In the genomic region with DNA sequence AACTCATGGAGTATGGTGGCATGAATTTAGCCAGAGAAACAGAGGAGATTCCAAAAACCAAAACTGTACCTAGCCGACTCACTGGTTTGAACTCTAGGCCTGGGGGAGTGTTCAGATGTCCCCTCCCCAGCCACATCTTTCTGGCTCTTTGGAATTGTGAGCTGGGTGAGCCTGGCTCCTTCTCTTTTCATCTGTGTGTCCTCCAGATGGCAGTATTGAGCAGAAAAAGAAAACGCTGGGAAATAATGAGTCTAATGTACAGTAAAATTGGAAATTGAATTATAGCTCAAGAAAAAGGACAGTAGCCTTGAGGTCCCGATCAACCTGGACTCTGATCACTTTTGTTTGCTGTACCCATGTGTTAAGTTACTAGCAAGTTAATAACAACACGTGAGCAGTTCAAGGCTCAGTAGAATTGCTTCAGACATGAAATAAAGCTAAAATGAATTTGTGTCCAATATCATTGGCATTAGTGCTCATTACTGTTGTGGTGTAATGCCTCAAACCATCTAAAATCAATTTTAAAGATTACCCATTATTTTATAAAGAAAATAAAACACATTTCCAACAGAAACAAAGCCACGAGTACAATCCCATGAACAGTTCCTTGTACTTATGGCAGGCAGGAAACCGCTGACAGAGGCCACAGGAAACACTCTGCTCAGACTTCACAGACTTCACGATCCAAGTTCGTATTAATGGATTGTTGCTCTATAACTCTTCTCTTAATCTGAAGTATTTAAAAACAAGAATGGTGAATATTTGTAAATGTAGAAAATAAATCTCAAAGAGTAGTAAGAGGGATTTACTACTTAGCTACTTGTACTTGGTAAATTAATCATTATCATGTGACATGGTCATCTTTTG, we compare ENCODE assay signal across 8 cellular contexts.
A peak's percentile ranks its signal among the peaks of the same experiment; 100 is the strongest.
DNase-seq lines count a peak whose midpoint lies in the region; ATAC-seq lines count a peak whose summit lies in the region.

No MANE protein-coding gene starts in this region.

- H3K36me3 Mint-ChIP-seq in activated CD4-positive, alpha-beta T cell treated with anti-CD3 and anti-CD28 coated beads, Interleukin-2, amount 10 ng/mL, durations not matched to agents 7 days and 5 days (ENCODE audit: low read depth): peaks cover 26% of the 10 kb centered on the region

- H3K27ac Mint-ChIP-seq in activated CD4-positive, alpha-beta T cell treated with anti-CD3 and anti-CD28 coated beads, Interleukin-2, amount 10 ng/mL, durations not matched to agents 7 days and 5 days: no peak overlapping the region

- ATAC-seq in GM18861 (IDR thresholded peaks at IDR 0.05; ENCODE audit: unreplicated experiment) (no peak), GM21619 (IDR thresholded peaks at IDR 0.05; ENCODE audit: unreplicated experiment) (no peak)

- H3K4me1 Mint-ChIP-seq in activated CD4-positive, alpha-beta T cell treated with anti-CD3 and anti-CD28 coated beads, Interleukin-2, amount 10 ng/mL, durations not matched to agents 7 days and 5 days: peaks cover 18% of the 10 kb centered on the region

- POLR2A ChIA-PET in activated CD4-positive, alpha-beta T cell treated with anti-CD3 and anti-CD28 coated beads, Interleukin-2, amount 10 ng/mL, durations not matched to agents 7 days and 5 days (lab: Charles Lee): no interaction called here

- peak; percentile 87 for DNase-seq in DMS53 (lab: John Stamatoyannopoulos, UW)
- peak; percentile 29 for DNase-seq in HCEC 1CT
- DNase-seq in NCI-H226: peak; percentile 44
- peak; percentile 56 for DNase-seq in activated CD4-positive, alpha-beta T cell treated with anti-CD3 and anti-CD28 coated beads, Interleukin-2, amount 10 ng/mL, durations not matched to agents 7 days and 5 days
- peak; percentile 70 for DNase-seq in globus pallidus (ENCODE audit: low spot score)
- DNase-seq in putamen (ENCODE audit: low spot score): peak; percentile 62

- no peaks in the 10 kb centered on the region for H3K9me3 Mint-ChIP-seq in activated CD4-positive, alpha-beta T cell treated with anti-CD3 and anti-CD28 coated beads, Interleukin-2, amount 10 ng/mL, durations not matched to agents 7 days and 5 days

- H3K27me3 Mint-ChIP-seq in activated CD4-positive, alpha-beta T cell treated with anti-CD3 and anti-CD28 coated beads, Interleukin-2, amount 10 ng/mL, durations not matched to agents 7 days and 5 days: peaks cover 2% of the 10 kb centered on the region

- CTCF ChIA-PET in activated CD4-positive, alpha-beta T cell treated with anti-CD3 and anti-CD28 coated beads, Interleukin-2, amount 10 ng/mL, durations not matched to agents 7 days and 5 days (lab: Charles Lee): interaction anchor here (0.7 to 1.7 kb wide), 17 partner anchors 13 to 791 kb away, joined by 3 to 5 read pairs (median 3); partner anchors contain the start of gene NFE2L3

- H3K4me3 Mint-ChIP-seq in activated CD4-positive, alpha-beta T cell treated with anti-CD3 and anti-CD28 coated beads, Interleukin-2, amount 10 ng/mL, durations not matched to agents 7 days and 5 days: no peak overlapping the region

Comparison
In these comparisons a context has a peak if more than half of its experiments do, and no peak if none do; other contexts are left out.
1. DNase-seq: peak in every context shown above with its lines; median percentile 87 in DMS53; 70 in globus pallidus; 62 in putamen; 56 in activated CD4-positive, alpha-beta T cell treated with anti-CD3 and anti-CD28 coated beads, Interleukin-2, amount 10 ng/mL, durations not matched to agents 7 days and 5 days; 44 in NCI-H226; 29 in HCEC 1CT.